In genomic region chr19:46715620-46716012, GRCh38 we compare ENCODE assay signal across 10 cellular contexts. TPM values are rescaled to one million over a fixed set of nuclear protein-coding genes. Genes with fewer than 3 reads are reported as not detected.
DNase-seq lines count a peak whose midpoint lies in the region; ATAC-seq, FAIRE-seq and TF ChIP-seq lines count a peak whose summit lies in the region.
"Had no signal": no experiment of that assay in that cellular context is flagged by ENCODE, and none has a peak within 500 bp of the region (broad histone marks: within the 10 kb centered on the region; RNA-seq: fewer than 3 reads in every experiment).

No MANE protein-coding gene starts in this region.

- TF ChIP-seq POLR2A in stomach (IDR thresholded peaks at IDR 0.05): no peak

- FAIRE-seq in keratinocyte (lab: Jason Lieb, UNC) (no peak), RCC 7860 (lab: Jason Lieb, UNC) (no peak)
- FAIRE-seq: endometrium had no signal

- H3K9ac ChIP-seq in keratinocyte (ENCODE audit: control insufficient read depth, extremely low read depth, insufficient read depth, low read length): peak overlapping the region; percentile 85

- dilution Hi-C loops in keratinocyte (cut with MboI; ENCODE audit: extremely low pct_ligation_motif_present, low sequenced_read_pairs): no loop called here

- H3K36me3 ChIP-seq in keratinocyte (ENCODE audit: control insufficient read depth in 2 of 2, extremely low read depth in 1 of 2, insufficient read depth in 2 of 2, low read length in 2 of 2) (peaks cover 4 to 20% of the 10 kb centered on the region in 2 experiments), stomach (peaks cover 12 to 30% (median 24%) of the 10 kb centered on the region in 4 donors)

- no peaks in the 10 kb centered on the region for H3K9me1 ChIP-seq in keratinocyte (ENCODE audit: control insufficient read depth, extremely low read depth, insufficient read depth, low read length)

- H3K27ac Mint-ChIP-seq in activated naive CD4-positive, alpha-beta T cell treated with anti-CD3 and anti-CD28 coated beads, Interleukin-2, amount 50 U/mL, for 72 hours: peak overlapping the region; percentile 97 to 98

- no peak for TF ChIP-seq CTCF in keratinocyte (optimal IDR thresholded peaks at IDR 0.05 in 1 of 3, IDR thresholded peaks at IDR 0.05 in 1 of 3, conservative IDR thresholded peaks at IDR 0.05 in 1 of 3; ENCODE audit: extremely low read depth in 1 of 3, insufficient read depth in 2 of 3, low read length in 3 of 3)
- no peak for TF ChIP-seq CTCF in stomach (IDR thresholded peaks at IDR 0.05)

- no peak for TF ChIP-seq EP300 in stomach (IDR thresholded peaks at IDR 0.05)

- peaks cover 14 to 18% of the 10 kb centered on the region in 2 donors for H3K36me3 Mint-ChIP-seq in activated naive CD4-positive, alpha-beta T cell treated with anti-CD3 and anti-CD28 coated beads, Interleukin-2, amount 50 U/mL, for 72 hours

- intact Hi-C loops in stomach (cut with DNase I; ENCODE audit: low total_unique reads): no loop called here

- H3K4me1 ChIP-seq in keratinocyte (ENCODE audit: control insufficient read depth, extremely low read depth, insufficient read depth, low read length) (peaks cover 17% of the 10 kb centered on the region), stomach (peaks cover 19 to 53% (median 43%) of the 10 kb centered on the region in 4 donors)

- H3K27me3 ChIP-seq in keratinocyte (ENCODE audit: control insufficient read depth, extremely low read depth, insufficient read depth, low read length) (no peaks in the 10 kb centered on the region), stomach (no peaks in the 10 kb centered on the region)

- no peaks in the 10 kb centered on the region for H3K9me3 Mint-ChIP-seq in activated naive CD4-positive, alpha-beta T cell treated with anti-CD3 and anti-CD28 coated beads, Interleukin-2, amount 50 U/mL, for 72 hours

- H3K79me2 ChIP-seq in keratinocyte (ENCODE audit: control insufficient read depth, insufficient read depth, low read length): peaks cover 28% of the 10 kb centered on the region

- ATAC-seq in activated naive CD4-positive, alpha-beta T cell treated with anti-CD3 and anti-CD28 coated beads, Interleukin-2, amount 50 U/mL, for 72 hours: no peak
- ATAC-seq in GM19452 (IDR thresholded peaks at IDR 0.05; ENCODE audit: unreplicated experiment): no peak

- H3K4me3 ChIP-seq in keratinocyte (ENCODE audit: control insufficient read depth in 2 of 3, extremely low read depth in 1 of 3, insufficient read depth in 2 of 3, low read depth in 1 of 3, low read length in 3 of 3) (peak overlapping the region; percentile 86 to 96 (median 90)), stomach (peak overlapping the region; percentile 69 to 76 (median 74))

- H3K9me3 ChIP-seq in keratinocyte (ENCODE audit: control insufficient read depth, low read depth, low read length) (no peaks in the 10 kb centered on the region), stomach (no peaks in the 10 kb centered on the region)

- H3K27ac ChIP-seq in keratinocyte (ENCODE audit: control insufficient read depth, insufficient read depth, low read length) (peak overlapping the region; percentile 92), stomach (peak overlapping the region; percentile 75 to 93 (median 91))

- 8 to 15% (median 11%) methylated on average over 5 to 8 of the region's 8 CpGs for WGBS in stomach, 5 donors

- no peak overlapping the region for H2AFZ ChIP-seq in keratinocyte (ENCODE audit: control insufficient read depth, low read length)

- H3K4me2 ChIP-seq in keratinocyte (ENCODE audit: control insufficient read depth, extremely low read depth, insufficient read depth, low read depth, low read length): peak overlapping the region; percentile 94

- peak; percentile 51 for DNase-seq in NCI-H2171 treated with DMSO at 0.1 percent for 48 hours (lab: John Stamatoyannopoulos, UW)
- no peak for DNase-seq in NCI-H2171 (lab: John Stamatoyannopoulos, UW)
- DNase-seq in activated naive CD4-positive, alpha-beta T cell treated with anti-CD3 and anti-CD28 coated beads, Interleukin-2, amount 50 U/mL, for 72 hours (ENCODE audit: low spot score in 2 of 2): no peak
- DNase-seq in keratinocyte (ENCODE audit: low read depth, low spot score): no peak
- DNase-seq in stomach: no peak
- DNase-seq in NOMO-1 treated with DMSO at 0.1 percent for 48 hours (lab: John Stamatoyannopoulos, UW; ENCODE audit: unreplicated experiment): no peak
- DNase-seq in RCC 7860 (ENCODE audit: low spot score): no peak
- DNase-seq: KBM-7 had no signal

- no peaks in the 10 kb centered on the region for H4K20me1 ChIP-seq in keratinocyte (ENCODE audit: control insufficient read depth, extremely low read depth, insufficient read depth, low read length)

RNA-seq across cellular contexts. Expression of gene PRKD2, which starts 1.3 kb away (rescaled TPM):
- 100 to 1,000 TPM in 1 of 2 donors, 10 to 100 TPM in 1; 76.8 to 129 TPM for total RNA-seq in activated naive CD4-positive, alpha-beta T cell treated with anti-CD3 and anti-CD28 coated beads, Interleukin-2, amount 50 U/mL, for 72 hours
- polyA plus RNA-seq in keratinocyte (9.9 to 29.0 TPM (median 13.4 TPM) in 3 replicates), stomach (10 to 100 TPM; 26.5 to 50.6 (median 39.7) TPM)
- polyA plus RNA-seq in keratinocyte (2011; ENCODE audit: low read depth): 29.0 TPM
- polyA plus RNA-seq in keratinocyte (2011; cell fraction: cytosol; rRNA removed): 14.5 and 18.8 TPM in 2 replicates
- 35.6 and 42.7 TPM in 2 replicates for polyA plus RNA-seq in keratinocyte (2011; cell fraction: nucleus; rRNA removed)
- 43.1 and 43.3 TPM in 2 replicates for polyA plus RNA-seq in keratinocyte (2012; ENCODE audit: low replicate concordance)
- 20.6 to 53.9 TPM (median 27.4 TPM) in 3 replicates for polyA minus RNA-seq in keratinocyte
- polyA minus RNA-seq in keratinocyte (2011; cell fraction: cytosol; rRNA and poly(A)+ RNA removed): 31.3 TPM
- polyA minus RNA-seq in keratinocyte (2011; cell fraction: nucleus; rRNA and poly(A)+ RNA removed): 36.9 and 42.0 TPM in 2 replicates
- 10 to 100 TPM in 4 of 5 donors, 1 to 10 TPM in 1; 7.0 to 40.8 (median 18.5) TPM for total RNA-seq in stomach

RNA-seq across cellular contexts. Expression of gene FKRP, which starts 30.2 kb away (rescaled TPM):
- total RNA-seq in activated naive CD4-positive, alpha-beta T cell treated with anti-CD3 and anti-CD28 coated beads, Interleukin-2, amount 50 U/mL, for 72 hours: 1 to 10 TPM; 2.8 to 9.7 TPM
- polyA plus RNA-seq in keratinocyte (6.1 to 12.6 TPM (median 6.1 TPM) in 3 replicates), stomach (1 to 10 TPM; 6.0 to 7.5 (median 6.5) TPM)
- 1.1 TPM for polyA plus RNA-seq in keratinocyte (2011; ENCODE audit: low read depth)
- 4.2 TPM in 2 replicates for polyA plus RNA-seq in keratinocyte (2011; cell fraction: cytosol; rRNA removed)
- 24.1 and 28.5 TPM in 2 replicates for polyA plus RNA-seq in keratinocyte (2011; cell fraction: nucleus; rRNA removed)
- 7.8 and 13.2 TPM in 2 replicates for polyA plus RNA-seq in keratinocyte (2012; ENCODE audit: low replicate concordance)
- 2.8 to 6.7 TPM (median 5.3 TPM) in 3 replicates for polyA minus RNA-seq in keratinocyte
- 3.6 TPM for polyA minus RNA-seq in keratinocyte (2011; cell fraction: cytosol; rRNA and poly(A)+ RNA removed)
- polyA minus RNA-seq in keratinocyte (2011; cell fraction: nucleus; rRNA and poly(A)+ RNA removed): 9.9 and 19.3 TPM in 2 replicates
- total RNA-seq in stomach: 10 to 100 TPM in 4 of 5 donors, 1 to 10 TPM in 1; 8.8 to 76.3 (median 15.2) TPM

RNA-seq across cellular contexts. Expression of gene STRN4, which starts 30.6 kb away (rescaled TPM):
- total RNA-seq in activated naive CD4-positive, alpha-beta T cell treated with anti-CD3 and anti-CD28 coated beads, Interleukin-2, amount 50 U/mL, for 72 hours: 100 to 1,000 TPM in 1 of 2 donors, 10 to 100 TPM in 1; 67.3 to 117 TPM
- polyA plus RNA-seq in keratinocyte (37.3 to 57.0 TPM (median 45.8 TPM) in 3 replicates), stomach (10 to 100 TPM; 37.1 to 43.1 (median 39.0) TPM)
- polyA plus RNA-seq in keratinocyte (2011; ENCODE audit: low read depth): 59.7 TPM
- polyA plus RNA-seq in keratinocyte (2011; cell fraction: cytosol; rRNA removed): 42.0 and 88.9 TPM in 2 replicates
- polyA plus RNA-seq in keratinocyte (2011; cell fraction: nucleus; rRNA removed): 69.4 and 94.0 TPM in 2 replicates
- 36.7 and 55.0 TPM in 2 replicates for polyA plus RNA-seq in keratinocyte (2012; ENCODE audit: low replicate concordance)
- 55.6 to 205 TPM (median 59.7 TPM) in 3 replicates for polyA minus RNA-seq in keratinocyte
- 84.6 TPM for polyA minus RNA-seq in keratinocyte (2011; cell fraction: cytosol; rRNA and poly(A)+ RNA removed)
- 47.5 and 53.7 TPM in 2 replicates for polyA minus RNA-seq in keratinocyte (2011; cell fraction: nucleus; rRNA and poly(A)+ RNA removed)
- 100 to 1,000 TPM in 2 of 5 donors, 10 to 100 TPM in 3; 48.1 to 373 (median 95.6) TPM for total RNA-seq in stomach

RNA-seq across cellular contexts. Expression of gene DACT3, which starts 54.6 kb away (rescaled TPM):
- total RNA-seq in activated naive CD4-positive, alpha-beta T cell treated with anti-CD3 and anti-CD28 coated beads, Interleukin-2, amount 50 U/mL, for 72 hours: 10 to 100 TPM in 1 of 2 donors, 1 to 10 TPM in 1; 1.9 to 25.9 TPM
- polyA plus RNA-seq in keratinocyte (0.03 to 0.14 TPM (median 0.04 TPM) in 3 replicates), stomach (10 to 100 TPM in 1 of 3 donors, 1 to 10 TPM in 2; 6.1 to 10.5 (median 6.4) TPM)
- polyA plus RNA-seq in keratinocyte (2011; ENCODE audit: low read depth): not detected
- 0.09 and 0.11 TPM in 2 replicates for polyA plus RNA-seq in keratinocyte (2011; cell fraction: cytosol; rRNA removed)
- polyA plus RNA-seq in keratinocyte (2011; cell fraction: nucleus; rRNA removed): 0.11 and 0.28 TPM in 2 replicates
- 0.06 and 0.11 TPM in 2 replicates for polyA plus RNA-seq in keratinocyte (2012; ENCODE audit: low replicate concordance)
- 0.06 TPM in 1 of 3 replicates, not detected in the others for polyA minus RNA-seq in keratinocyte
- polyA minus RNA-seq in keratinocyte (2011; cell fraction: cytosol; rRNA and poly(A)+ RNA removed): not detected
- not detected in 2 replicates for polyA minus RNA-seq in keratinocyte (2011; cell fraction: nucleus; rRNA and poly(A)+ RNA removed)
- total RNA-seq in stomach: 10 to 100 TPM in 4 of 5 donors, 1 to 10 TPM in 1; 9.7 to 29.9 (median 11.1) TPM
